ENCODE assay signal across 9 cellular contexts in genomic region chr12:48349471-48349870, GRCh38. TPM values are rescaled to one million over a fixed set of nuclear protein-coding genes. Genes with fewer than 3 reads are reported as not detected.
A peak's percentile ranks its signal among the peaks of the same experiment; 100 is the strongest.
DNase-seq lines count a peak whose midpoint lies in the region; ATAC-seq and TF ChIP-seq lines count a peak whose summit lies in the region.
"Had no signal": no experiment of that assay in that cellular context is flagged by ENCODE, and none has a peak within 500 bp of the region (broad histone marks: within the 10 kb centered on the region; RNA-seq: fewer than 3 reads in every experiment).

No MANE protein-coding gene starts in this region.

- DNase-seq in HCT116 (ENCODE audit: low read depth, low spot score) (no peak), adrenal gland (no peak), right cardiac atrium (peak; percentile 63 to 83 (median 82)), COR-L47 (lab: John Stamatoyannopoulos, UW) (no peak)
- DNase-seq: central memory CD4-positive, alpha-beta T cell had no signal

- POLR2A ChIA-PET in HCT116 (lab: Charles Lee), result no interaction called here

- CTCF ChIA-PET in HCT116 (lab: Charles Lee), result no interaction called here

- no peak overlapping the region for H3K27ac ChIP-seq in HCT116 (ENCODE audit: low read depth, low read length)
- peak overlapping the region in 4 of 5 donors; percentile 93 to 100 (median 96) for H3K27ac ChIP-seq in adrenal gland
- H3K27ac ChIP-seq in right cardiac atrium (ENCODE audit: low read length), result peak overlapping the region; percentile 93
- H3K27ac ChIP-seq in skin epidermis, result peak overlapping the region in 16 of 21 experiments; percentile 87 to 97 (median 95)

- no peaks in the 10 kb centered on the region for H3K79me2 ChIP-seq in HCT116 (ENCODE audit: insufficient read depth, low read length)

- H3K9ac ChIP-seq in HCT116 (ENCODE audit: low read length), result no peak overlapping the region

- RAD21 ChIA-PET in HCT116 (lab: Charles Lee; ENCODE audit: low non-redundant PET in 1 of 2, low total read pairs in 2 of 2, uncharacterized antibody in 2 of 2, unreplicated experiment in 2 of 2), result no interaction called here

- WGBS in adrenal gland, 4 donors, result 17 to 28% (median 21%) methylated on average over 2 of the region's 2 CpGs
- 26% methylated on average over 2 of the region's 2 CpGs for WGBS in right cardiac atrium

- no peak overlapping the region for H2AFZ ChIP-seq in HCT116 (ENCODE audit: low read depth, low read length, poor library complexity, severe bottlenecking)

- no peaks in the 10 kb centered on the region for H4K20me1 ChIP-seq in HCT116 (ENCODE audit: insufficient read depth)

- H3K4me1 ChIP-seq in HCT116 (ENCODE audit: control insufficient read depth in 1 of 2, insufficient read depth in 2 of 2, low read length in 2 of 2) (peaks cover 8 to 18% of the 10 kb centered on the region in 2 experiments), adrenal gland (replicated peaks in 1 of 2) (peaks cover 25 to 32% of the 10 kb centered on the region in 2 donors), right cardiac atrium (ENCODE audit: control insufficient read depth, insufficient read depth, low read length) (peaks cover 2% of the 10 kb centered on the region)

- H3K4me3 ChIP-seq in HCT116 (replicated peaks in 1 of 2; ENCODE audit: low read depth in 1 of 2, low read length in 2 of 2) (no peak overlapping the region; a peak in 1 of 4 replicates), adrenal gland (peak overlapping the region in 2 of 4 donors; percentile 79 to 99), right cardiac atrium (ENCODE audit: low read length) (peak overlapping the region; percentile 56), skin epidermis (peak overlapping the region in 2 of 7 experiments; percentile 65 to 74)

- ATAC-seq in HCT116 (no peak), right cardiac atrium (peak; percentile 11 to 61), GM18505 (IDR thresholded peaks at IDR 0.05; ENCODE audit: unreplicated experiment) (no peak), GM18858 (IDR thresholded peaks at IDR 0.05; ENCODE audit: unreplicated experiment) (no peak), HG02678 (IDR thresholded peaks at IDR 0.05; ENCODE audit: unreplicated experiment) (no peak)

- H3K27me3 ChIP-seq in HCT116 (ENCODE audit: insufficient read depth, low read length) (no peaks in the 10 kb centered on the region), adrenal gland (no peaks in the 10 kb centered on the region), right cardiac atrium (ENCODE audit: control insufficient read depth, insufficient read depth) (no peaks in the 10 kb centered on the region)

- H3K36me3 ChIP-seq in HCT116 (ENCODE audit: control insufficient read depth in 1 of 2, insufficient read depth in 2 of 2, low read length in 2 of 2), result peaks cover 8 to 11% of the 10 kb centered on the region in 2 experiments; a peak in 3 of 4 replicates
- peaks cover 0 to 35% of the 10 kb centered on the region in 2 donors for H3K36me3 ChIP-seq in adrenal gland (replicated peaks in 1 of 2)

- H3K4me2 ChIP-seq in HCT116 (ENCODE audit: low read length), result peak overlapping the region; percentile 98

- no peak for TF ChIP-seq POLR2A in HCT116 (IDR thresholded peaks at IDR 0.05; ENCODE audit: borderline replicate concordance, extremely low read depth, insufficient read depth, insufficient read length)
- TF ChIP-seq POLR2A in adrenal gland (IDR thresholded peaks at IDR 0.05), result no peak
- TF ChIP-seq POLR2A in GM18505 (IDR thresholded peaks at IDR 0.05; ENCODE audit: borderline replicate concordance, extremely low read depth, insufficient read depth, insufficient read length), result no peak

- no peaks in the 10 kb centered on the region for H3K9me2 ChIP-seq in HCT116 (ENCODE audit: insufficient read depth)

- BruUV-seq in HCT116 (replicated peaks; lab: Mats Ljungman, UMichigan), result TSS peak; percentile 39

- no peak for TF ChIP-seq RAD21 in HCT116 (IDR thresholded peaks at IDR 0.05; ENCODE audit: low read depth)

- H3K9me3 ChIP-seq in HCT116 (ENCODE audit: control insufficient read depth in 1 of 2, insufficient read depth in 1 of 2, low read depth in 1 of 2, low read length in 2 of 2) (no peaks in the 10 kb centered on the region), adrenal gland (replicated peaks in 1 of 3) (no peaks in the 10 kb centered on the region), right cardiac atrium (ENCODE audit: control insufficient read depth, low read length) (no peaks in the 10 kb centered on the region)

- intact Hi-C loops in HCT116 (cut with micrococcal nuclease), result no loop called here
- intact Hi-C loops in adrenal gland (cut with DNase I), result no loop called here
- intact Hi-C loops in right cardiac atrium (cut with DNase I), result loop anchor here in 1 of 4 donors (10.0 kb wide), 1 partner anchor 155 kb away; no protein-coding TSS in a partner anchor

- TF ChIP-seq CTCF in HCT116 (IDR thresholded peaks at IDR 0.05 in 2 of 3, conservative IDR thresholded peaks at IDR 0.05 in 1 of 3; ENCODE audit: borderline replicate concordance in 1 of 3, insufficient read depth in 1 of 3, low read depth in 2 of 3, low read length in 2 of 3) (no peak), adrenal gland (IDR thresholded peaks at IDR 0.05) (no peak)

TF ChIP-seq in HCT116, 20 proteins besides CTCF, POLR2A, EP300 and RAD21:
- TF ChIP-seq EGR1 (IDR thresholded peaks at IDR 0.05; ENCODE audit: low read depth), result no peak
- TF ChIP-seq ZBTB33 (IDR thresholded peaks at IDR 0.05; ENCODE audit: extremely low read depth, insufficient replicate concordance, low read length), result no peak
- TF ChIP-seq CEBPB (IDR thresholded peaks at IDR 0.05; ENCODE audit: low read depth), result no peak
- TF ChIP-seq ELF1 (IDR thresholded peaks at IDR 0.05; ENCODE audit: borderline replicate concordance, low read depth), result no peak
- no peak for TF ChIP-seq POLR2AphosphoS5 (IDR thresholded peaks at IDR 0.05; ENCODE audit: low read depth, low read length)
- no peak for TF ChIP-seq SIN3A (IDR thresholded peaks at IDR 0.05; ENCODE audit: low read depth)
- no peak for TF ChIP-seq ZNF274 (IDR thresholded peaks at IDR 0.05; ENCODE audit: low read depth, low read length)
- TF ChIP-seq CBX3 (IDR thresholded peaks at IDR 0.05; ENCODE audit: low read depth), result no peak
- TF ChIP-seq EZH2 (IDR thresholded peaks at IDR 0.05), result no peak

RNA-seq across cellular contexts. Expression of gene ZNF641, which starts 1.2 kb away (rescaled TPM):
- total RNA-seq in HCT116 (2021; ENCODE audit: unreplicated experiment) (12.1 TPM), adrenal gland (10 to 100 TPM; 32.5 to 65.2 (median 45.8) TPM), right cardiac atrium (10 to 100 TPM; 11.5 to 20.7 (median 15.6) TPM)
- polyA plus RNA-seq in HCT116 (2012), result 5.4 and 5.9 TPM in 2 replicates
- polyA plus RNA-seq in adrenal gland (10 to 100 TPM; 17.4 to 41.5 (median 31.4) TPM), right cardiac atrium (4.0 TPM)

Comparison
In these comparisons a context has a peak if more than half of its experiments do, and no peak if none do; other contexts are left out.
1. ATAC-seq: peak in right cardiac atrium (2 of 2); none in HCT116 (single experiment), GM18505 (single experiment), GM18858 (single experiment) and HG02678 (single experiment).
2. DNase-seq: peak in right cardiac atrium (3 of 3); none in HCT116 (single experiment), adrenal gland (0 of 7) and COR-L47 (single experiment).